ENCODE assay signal across 21 cellular contexts in genomic region chr17:5581655-5582054, GRCh38. TPM values are rescaled to one million over a fixed set of nuclear protein-coding genes. Genes with fewer than 3 reads are reported as not detected.
DNase-seq lines count a peak whose midpoint lies in the region; ATAC-seq lines count a peak whose summit lies in the region.
"Had no signal": no experiment of that assay in that cellular context is flagged by ENCODE, and none has a peak within 500 bp of the region (broad histone marks: within the 10 kb centered on the region; RNA-seq: fewer than 3 reads in every experiment).

No MANE protein-coding gene starts in this region.

- no peak overlapping the region for H3K23ac ChIP-seq in mesenchymal stem cell (ENCODE audit: low read length in 2 of 2)

- H3K4me3 ChIP-seq in BLaER1 treated with 17β-estradiol and CSF1 and Interleukin-3, amounts not matched to agents 10 nM and 100 nM, result peak overlapping the region in 6 of 10 experiments; percentile 70 to 96 (median 86); a peak in 11 of 20 replicates
- H3K4me3 ChIP-seq in mesenchymal stem cell (ENCODE audit: insufficient read depth in 1 of 2, low read depth in 1 of 2, low read length in 2 of 2), result no peak overlapping the region
- H3K4me3 ChIP-seq: vagina had no signal

- no peak overlapping the region for H2AFZ ChIP-seq in mesenchymal stem cell (ENCODE audit: low read depth, low read length)

- no peaks in the 10 kb centered on the region for H3K27me3 Mint-ChIP-seq in T-helper 2 cell treated with Interferon-gamma antibody and Interleukin-4, amounts not matched to agents 5 μg/mL and 100 μg/mL, for 36 hours (ENCODE audit: low read depth)
- H3K27me3 Mint-ChIP-seq in T-helper 17 cell (no peaks in the 10 kb centered on the region), naive B cell (no peaks in the 10 kb centered on the region)

- peaks cover 47% of the 10 kb centered on the region for H3K4me1 Mint-ChIP-seq in T-helper 2 cell treated with Interferon-gamma antibody and Interleukin-4, amounts not matched to agents 5 μg/mL and 100 μg/mL, for 36 hours (ENCODE audit: low read depth)
- H3K4me1 Mint-ChIP-seq in T-helper 17 cell (peaks cover 54% of the 10 kb centered on the region), naive B cell (peaks cover 50 to 79% (median 68%) of the 10 kb centered on the region in 3 donors)

- H3K4me2 ChIP-seq in BLaER1 treated with 17β-estradiol and CSF1 and Interleukin-3, amounts not matched to agents 10 nM and 100 nM, result peak overlapping the region; percentile 95 to 100 (median 99); a peak in 21 of 22 replicates
- no peak overlapping the region for H3K4me2 ChIP-seq in mesenchymal stem cell (ENCODE audit: low read length, poor library complexity, severe bottlenecking)

- H2BK15ac ChIP-seq in mesenchymal stem cell (ENCODE audit: low read depth, poor library complexity, severe bottlenecking), result no peak overlapping the region

- H3K4me1 ChIP-seq in BLaER1 treated with 17β-estradiol and CSF1 and Interleukin-3, amounts not matched to agents 10 nM and 100 nM, result peaks cover 63 to 72% (median 68%) of the 10 kb centered on the region in 10 experiments
- peaks cover 11% of the 10 kb centered on the region for H3K4me1 ChIP-seq in mesenchymal stem cell (ENCODE audit: control insufficient read depth, insufficient read depth, low read depth, low read length)
- H3K4me1 ChIP-seq: BE2C had no signal

- no peaks in the 10 kb centered on the region for H3K79me1 ChIP-seq in mesenchymal stem cell (replicated peaks; ENCODE audit: low read length, poor library complexity, severe bottlenecking)

- H3K27me3 ChIP-seq in BLaER1 treated with 17β-estradiol and CSF1 and Interleukin-3, amounts not matched to agents 10 nM and 100 nM, result no peaks in the 10 kb centered on the region
- H3K27me3 ChIP-seq in mesenchymal stem cell (ENCODE audit: control insufficient read depth in 1 of 2, insufficient read depth in 1 of 2, low read length in 2 of 2), result no peaks in the 10 kb centered on the region
- H3K27me3 ChIP-seq: BE2C, heart left ventricle, vagina had no signal

- peak overlapping the region; percentile 59 to 95 (median 92); a peak in 20 of 22 replicates for H3K27ac ChIP-seq in BLaER1 treated with 17β-estradiol and CSF1 and Interleukin-3, amounts not matched to agents 10 nM and 100 nM
- H3K27ac ChIP-seq in mesenchymal stem cell (ENCODE audit: low read length, poor library complexity, severe bottlenecking), result no peak overlapping the region

- H3K9me3 Mint-ChIP-seq in T-helper 2 cell treated with Interferon-gamma antibody and Interleukin-4, amounts not matched to agents 5 μg/mL and 100 μg/mL, for 36 hours, result peaks cover 5% of the 10 kb centered on the region
- H3K9me3 Mint-ChIP-seq in naive B cell, result peaks cover 0 to 9% (median 2%) of the 10 kb centered on the region in 7 donors

- WGBS in mesenchymal stem cell, result 84% methylated on average over 3 of the region's 3 CpGs

- H2BK120ac ChIP-seq in mesenchymal stem cell (ENCODE audit: low read depth, low read length), result no peak overlapping the region

- DNase-seq in T-helper 2 cell treated with Interferon-gamma antibody and Interleukin-4, amounts not matched to agents 5 μg/mL and 100 μg/mL, for 36 hours (ENCODE audit: low spot score), result no peak
- no peak for DNase-seq in T-helper 2 cell
- DNase-seq in T-helper 17 cell, result no peak
- DNase-seq in naive B cell, result no peak
- DNase-seq in mesenchymal stem cell, result no peak
- DNase-seq in stimulated activated CD4-positive, alpha-beta T cell treated with anti-CD3 and anti-CD28 coated beads, Interleukin-4, amount 100 ng/mL, for 24 hours, result no peak
- DNase-seq: 8988T; activated CD8-positive, alpha-beta memory T cell treated with anti-CD3 and anti-CD28 coated beads, Interleukin-2, amount 50 U/mL, for 48 hours; BE2C; heart left ventricle; NCI-H2171; NCI-H526; RPMI8226; small intestine; stimulated activated CD4-positive, alpha-beta T cell treated with anti-CD3 and anti-CD28 coated beads, Interleukin-4, amount 100 ng/mL, for 4 hours; substantia nigra had no signal

- H3K36me3 Mint-ChIP-seq in T-helper 2 cell treated with Interferon-gamma antibody and Interleukin-4, amounts not matched to agents 5 μg/mL and 100 μg/mL, for 36 hours (ENCODE audit: low read depth), result peaks cover 63% of the 10 kb centered on the region
- H3K36me3 Mint-ChIP-seq in T-helper 17 cell (ENCODE audit: low read depth) (peaks cover 8% of the 10 kb centered on the region), naive B cell (peaks cover 15 to 16% of the 10 kb centered on the region in 2 donors)

- H3K18ac ChIP-seq in mesenchymal stem cell (ENCODE audit: low read depth in 1 of 2, low read length in 2 of 2), result no peak overlapping the region

- ATAC-seq in T-helper 17 cell (no peak), naive B cell (ENCODE audit: low read depth in 2 of 2) (no peak), HG02870 (IDR thresholded peaks at IDR 0.05; ENCODE audit: unreplicated experiment) (no peak)
- ATAC-seq: HCT116, heart left ventricle, left lobe of liver had no signal

- H2BK12ac ChIP-seq in mesenchymal stem cell (ENCODE audit: low read length in 2 of 2), result no peak overlapping the region

- no peak overlapping the region for H4K91ac ChIP-seq in mesenchymal stem cell (ENCODE audit: low read length)

- H3K9ac ChIP-seq in BLaER1 treated with 17β-estradiol and CSF1 and Interleukin-3, amounts not matched to agents 10 nM and 100 nM, result peak overlapping the region; percentile 66 to 93 (median 87)
- no peak overlapping the region for H3K9ac ChIP-seq in mesenchymal stem cell (ENCODE audit: low read length)

- peaks cover 0 to 35% (median 6%) of the 10 kb centered on the region in 11 experiments; a peak in 9 of 22 replicates for H4K20me1 ChIP-seq in BLaER1 treated with 17β-estradiol and CSF1 and Interleukin-3, amounts not matched to agents 10 nM and 100 nM

- no peak overlapping the region for H2BK5ac ChIP-seq in mesenchymal stem cell (ENCODE audit: low read depth, low read length, poor library complexity, severe bottlenecking)

- H3K4me3 Mint-ChIP-seq in T-helper 2 cell treated with Interferon-gamma antibody and Interleukin-4, amounts not matched to agents 5 μg/mL and 100 μg/mL, for 36 hours, result peak overlapping the region; percentile 92
- peak overlapping the region; percentile 97 for H3K4me3 Mint-ChIP-seq in T-helper 17 cell
- peak overlapping the region in 5 of 8 donors; percentile 12 to 100 (median 96) for H3K4me3 Mint-ChIP-seq in naive B cell

- H3K4ac ChIP-seq in mesenchymal stem cell (ENCODE audit: low read depth in 1 of 2, low read length in 2 of 2), result no peak overlapping the region

- peaks cover 24 to 49% (median 32%) of the 10 kb centered on the region in 11 experiments for H3K36me3 ChIP-seq in BLaER1 treated with 17β-estradiol and CSF1 and Interleukin-3, amounts not matched to agents 10 nM and 100 nM
- H3K36me3 ChIP-seq in mesenchymal stem cell (ENCODE audit: control insufficient read depth in 1 of 2, insufficient read depth in 2 of 2, low read depth in 1 of 2, low read length in 2 of 2), result peaks cover 0 to 31% of the 10 kb centered on the region in 2 experiments
- H3K36me3 ChIP-seq: BE2C had no signal

- H3K14ac ChIP-seq in mesenchymal stem cell (ENCODE audit: low read length in 2 of 2), result no peak overlapping the region

- peaks cover 4 to 18% (median 12%) of the 10 kb centered on the region in 11 experiments; a peak in 13 of 22 replicates for H3K9me3 ChIP-seq in BLaER1 treated with 17β-estradiol and CSF1 and Interleukin-3, amounts not matched to agents 10 nM and 100 nM (replicated peaks in 1 of 11)
- no peaks in the 10 kb centered on the region for H3K9me3 ChIP-seq in T-helper 17 cell (ENCODE audit: control insufficient read depth, low read length, poor library complexity, severe bottlenecking)
- no peaks in the 10 kb centered on the region for H3K9me3 ChIP-seq in mesenchymal stem cell (ENCODE audit: control insufficient read depth, low read length)
- H3K9me3 ChIP-seq: BE2C, vagina had no signal

- peak overlapping the region; percentile 8 for H3K27ac Mint-ChIP-seq in T-helper 2 cell treated with Interferon-gamma antibody and Interleukin-4, amounts not matched to agents 5 μg/mL and 100 μg/mL, for 36 hours
- H3K27ac Mint-ChIP-seq in T-helper 17 cell (peak overlapping the region; percentile 99), naive B cell (peak overlapping the region; percentile 54 to 99 (median 74))

- H4K8ac ChIP-seq in mesenchymal stem cell (ENCODE audit: low read length), result no peak overlapping the region

- H2AK5ac ChIP-seq in mesenchymal stem cell (ENCODE audit: low read length, severe bottlenecking), result no peak overlapping the region

RNA-seq across cellular contexts. Expression of gene NLRP1, which starts 2.7 kb away (rescaled TPM):
- total RNA-seq in T-helper 17 cell, result 100 to 1,000 TPM; 190 to 200 TPM
- 10 to 100 TPM in 5 of 6 donors, 1 to 10 TPM in 1; 8.8 to 43.3 (median 18.2) TPM for polyA plus RNA-seq in naive B cell (ENCODE audit: low read depth in 6 of 6)
- 27.0 TPM for polyA plus RNA-seq in mesenchymal stem cell (2013, experiment 1 of 2)
- 25.3 TPM for polyA plus RNA-seq in mesenchymal stem cell (2013, experiment 2 of 2)

Comparison
In these comparisons a context has a peak if more than half of its experiments do, and no peak if none do; other contexts are left out.
1. H3K27ac Mint-ChIP-seq: peak in every context shown above with its lines; median percentile 99 in T-helper 17 cell; 74 in naive B cell; 8 in T-helper 2 cell treated with Interferon-gamma antibody and Interleukin-4, amounts not matched to agents 5 μg/mL and 100 μg/mL, for 36 hours.
2. H3K4me3 ChIP-seq: peak in BLaER1 treated with 17β-estradiol and CSF1 and Interleukin-3, amounts not matched to agents 10 nM and 100 nM (6 of 10); none in mesenchymal stem cell (0 of 2).
3. Peak in every context shown above with its lines, with median percentiles within 50 percentile points of each other: H3K4me3 Mint-ChIP-seq.